ENCODE assay signal across 24 cellular contexts in genomic region chr1:202014915-202015676, GRCh38. TPM values are rescaled to one million over a fixed set of nuclear protein-coding genes. Genes with fewer than 3 reads are reported as not detected.
DNase-seq lines count a peak whose midpoint lies in the region; ATAC-seq and TF ChIP-seq lines count a peak whose summit lies in the region.
"Had no signal": no experiment of that assay in that cellular context is flagged by ENCODE, and none has a peak within 500 bp of the region (broad histone marks: within the 10 kb centered on the region; RNA-seq: fewer than 3 reads in every experiment).

No MANE protein-coding gene starts in this region.

- H3K9ac ChIP-seq in parathyroid adenoma, result no peak overlapping the region
- H3K9ac ChIP-seq in smooth muscle cell (ENCODE audit: low read depth), result no peak overlapping the region

- H3K36me3 ChIP-seq in Peyer's patch (peaks cover 0 to 43% (median 0%) of the 10 kb centered on the region in 3 donors), esophagus squamous epithelium (peaks cover 0 to 52% (median 14%) of the 10 kb centered on the region in 3 donors), parathyroid adenoma (ENCODE audit: control insufficient read depth, insufficient read depth, low read length) (no peaks in the 10 kb centered on the region), smooth muscle cell (ENCODE audit: low read depth) (no peaks in the 10 kb centered on the region), right atrium auricular region (no peaks in the 10 kb centered on the region)
- H3K36me3 ChIP-seq: brain microvascular endothelial cell, heart left ventricle, SJSA1 had no signal

- H4K20me1 ChIP-seq in smooth muscle cell (ENCODE audit: low read depth), result no peaks in the 10 kb centered on the region

- TF ChIP-seq POLR2A in Peyer's patch (IDR thresholded peaks at IDR 0.05) (peak; percentile 8 to 20), esophagus squamous epithelium (IDR thresholded peaks at IDR 0.05) (no peak)

- H3K4me1 ChIP-seq in Peyer's patch (peaks cover 0 to 4% (median 0%) of the 10 kb centered on the region in 4 donors), esophagus squamous epithelium (peaks cover 16 to 89% (median 19%) of the 10 kb centered on the region in 3 donors), parathyroid adenoma (peaks cover 35% of the 10 kb centered on the region), smooth muscle cell (ENCODE audit: low read depth) (peaks cover 9% of the 10 kb centered on the region), right atrium auricular region (peaks cover 0 to 9% of the 10 kb centered on the region in 2 donors)

- H3F3A ChIP-seq in smooth muscle cell (ENCODE audit: low read depth), result no peaks in the 10 kb centered on the region

- H3K27me3 ChIP-seq in Peyer's patch (no peaks in the 10 kb centered on the region), esophagus squamous epithelium (peaks cover 0 to 9% (median 0%) of the 10 kb centered on the region in 4 donors), parathyroid adenoma (ENCODE audit: control insufficient read depth, insufficient read depth, low read length) (no peaks in the 10 kb centered on the region), smooth muscle cell (ENCODE audit: low read depth) (no peaks in the 10 kb centered on the region), right atrium auricular region (no peaks in the 10 kb centered on the region)
- H3K27me3 ChIP-seq: brain microvascular endothelial cell, SJSA1 had no signal

- H3K79me2 ChIP-seq in parathyroid adenoma (peaks cover 2% of the 10 kb centered on the region), smooth muscle cell (ENCODE audit: low read depth) (no peaks in the 10 kb centered on the region)

- H3K27ac ChIP-seq in 22Rv1, result peak overlapping the region; percentile 99
- peak overlapping the region in 3 of 4 donors; percentile 80 to 99 (median 96) for H3K27ac ChIP-seq in Peyer's patch
- peak overlapping the region; percentile 52 to 94 (median 76) for H3K27ac ChIP-seq in esophagus squamous epithelium
- H3K27ac ChIP-seq in parathyroid adenoma, result peak overlapping the region; percentile 90
- H3K27ac ChIP-seq in smooth muscle cell (ENCODE audit: low read depth), result no peak overlapping the region
- no peak overlapping the region for H3K27ac ChIP-seq in right atrium auricular region
- H3K27ac ChIP-seq: brain microvascular endothelial cell, heart left ventricle, SJSA1, tibial artery had no signal

- H3K4me2 ChIP-seq in parathyroid adenoma (ENCODE audit: low read length) (peak overlapping the region; percentile 43), smooth muscle cell (no peak overlapping the region)

- intact Hi-C loops in esophagus squamous epithelium (cut with DNase I), result no loop called here

- no peak for TF ChIP-seq CTCF in 22Rv1 (IDR thresholded peaks at IDR 0.05)
- no peak for TF ChIP-seq CTCF in Peyer's patch (IDR thresholded peaks at IDR 0.05)
- TF ChIP-seq CTCF in esophagus squamous epithelium (IDR thresholded peaks at IDR 0.05), result no peak
- no peak for TF ChIP-seq CTCF in parathyroid adenoma (IDR thresholded peaks at IDR 0.05)
- TF ChIP-seq CTCF in smooth muscle cell (IDR thresholded peaks at IDR 0.05; ENCODE audit: borderline replicate concordance, insufficient read depth, poor library complexity, severe bottlenecking), result no peak
- TF ChIP-seq CTCF in right atrium auricular region (IDR thresholded peaks at IDR 0.05), result no peak

- no peak overlapping the region for H2AFZ ChIP-seq in parathyroid adenoma
- H2AFZ ChIP-seq in smooth muscle cell (ENCODE audit: low read depth), result no peak overlapping the region

- H3K4me3 ChIP-seq in Peyer's patch (peak overlapping the region in 3 of 4 donors; percentile 42 to 77 (median 67)), esophagus squamous epithelium (peak overlapping the region in 2 of 4 donors; percentile 61 to 63), parathyroid adenoma (ENCODE audit: low read depth, low read length) (no peak overlapping the region), smooth muscle cell (no peak overlapping the region), right atrium auricular region (no peak overlapping the region)
- H3K4me3 ChIP-seq: heart left ventricle, SJSA1, tibial artery had no signal

- H3K9me3 ChIP-seq in Peyer's patch (no peaks in the 10 kb centered on the region), esophagus squamous epithelium (no peaks in the 10 kb centered on the region), parathyroid adenoma (ENCODE audit: control insufficient read depth, low read length) (no peaks in the 10 kb centered on the region), smooth muscle cell (replicated peaks; ENCODE audit: low read depth) (no peaks in the 10 kb centered on the region), right atrium auricular region (no peaks in the 10 kb centered on the region)
- H3K9me3 ChIP-seq: heart left ventricle, SJSA1, tibial artery had no signal

- DNase-seq in Peyer's patch, result peak in 1 of 3 donors; percentile 65
- no peak for DNase-seq in esophagus squamous epithelium (lab: John Stamatoyannopoulos, UW)
- no peak for DNase-seq in CD1c-positive myeloid dendritic cell (ENCODE audit: extremely low spot score)
- no peak for DNase-seq in smooth muscle cell (lab: John Stamatoyannopoulos, UW; ENCODE audit: unreplicated experiment)
- no peak for DNase-seq in right atrium auricular region (ENCODE audit: low spot score)
- DNase-seq: activated CD4-positive, alpha-beta T cell treated with anti-CD3 and anti-CD28 coated beads, Interleukin-2, amount 10 ng/mL, durations not matched to agents 24 days and 14 days; activated CD8-positive, alpha-beta memory T cell treated with anti-CD3 and anti-CD28 coated beads, Interleukin-2, amount 50 U/mL, for 4 hours; activated effector memory CD4-positive, alpha-beta T cell treated with anti-CD3 and anti-CD28 coated beads, Interleukin-2, amount 50 U/mL, for 16 hours; brain microvascular endothelial cell; C1 segment of cervical spinal cord; cortex of kidney; DMS79 treated with DMSO at 0.1 percent for 48 hours; heart left ventricle; Kasumi-1; NCI-H1048; NCI-H2029; NCI-H345; stimulated activated CD4-positive, alpha-beta T cell treated with anti-CD3 and anti-CD28 coated beads, Interleukin-2, amount 100 ng/mL, for 24 hours; stimulated activated naive B cell treated with anti-CD40 and anti-IgM and Interleukin-4, amounts not matched to agents 10 μg/mL and 1 μg/mL and 100 μg/mL, for 72 hours; tibial artery had no signal

- WGBS in esophagus squamous epithelium, 2 donors, result 65 to 72% methylated on average over 11 to 14 of the region's 17 CpGs
- 93% methylated on average over 17 of the region's 17 CpGs for WGBS in smooth muscle cell (ENCODE audit: low lambda C conversion rate)

- no peak for ATAC-seq in HG02759 (IDR thresholded peaks at IDR 0.05; ENCODE audit: unreplicated experiment)
- ATAC-seq: heart left ventricle; stimulated activated naive B cell treated with anti-CD40 and anti-IgM and Interleukin-4, amounts not matched to agents 10 μg/mL and 1 μg/mL and 100 μg/mL, for 72 hours had no signal

RNA-seq across cellular contexts. Expression of gene ELF3, which starts 4.7 kb away (rescaled TPM):
- total RNA-seq in Peyer's patch (100 to 1,000 TPM; 497 to 741 (median 654) TPM), esophagus squamous epithelium (100 to 1,000 TPM; 146 to 432 (median 253) TPM), smooth muscle cell (2.0 and 5.2 TPM in 2 replicates), right atrium auricular region (1 to 10 TPM in 1 of 2 donors, not detected in 1; 1.7 TPM)
- 0.96 and 9.6 TPM in 2 replicates for polyA plus RNA-seq in smooth muscle cell

RNA-seq across cellular contexts. Expression of gene RNPEP, which starts 32.6 kb away (rescaled TPM):
- total RNA-seq in Peyer's patch (100 to 1,000 TPM; 165 to 257 (median 204) TPM), esophagus squamous epithelium (100 to 1,000 TPM in 1 of 4 donors, 10 to 100 TPM in 3; 44.6 to 129 (median 72.2) TPM), smooth muscle cell (50.6 and 53.4 TPM in 2 replicates), right atrium auricular region (10 to 100 TPM; 22.4 to 26.1 TPM)
- 59.0 and 70.9 TPM in 2 replicates for polyA plus RNA-seq in smooth muscle cell

RNA-seq across cellular contexts. Expression of gene TIMM17A, which starts 59.8 kb away (rescaled TPM):
- total RNA-seq in Peyer's patch, result 10 to 100 TPM; 20.6 to 31.0 (median 21.6) TPM
- 10 to 100 TPM; 18.7 to 44.6 (median 34.6) TPM for total RNA-seq in esophagus squamous epithelium
- total RNA-seq in smooth muscle cell, result 78.6 and 99.3 TPM in 2 replicates
- polyA plus RNA-seq in smooth muscle cell, result 102 and 117 TPM in 2 replicates
- total RNA-seq in right atrium auricular region, result 10 to 100 TPM; 42.7 to 59.1 TPM

Comparison
In these comparisons a context has a peak if more than half of its experiments do, and no peak if none do; other contexts are left out.
1. H3K27ac ChIP-seq: peak in 22Rv1 (single experiment), Peyer's patch (3 of 4), esophagus squamous epithelium (4 of 4) and parathyroid adenoma (single experiment); none in smooth muscle cell (single experiment) and right atrium auricular region (0 of 2).
2. H3K4me3 ChIP-seq: peak in Peyer's patch (3 of 4); none in parathyroid adenoma (single experiment), smooth muscle cell (single experiment) and right atrium auricular region (0 of 2).
3. POLR2A ChIP-seq: peak in Peyer's patch (2 of 2); none in esophagus squamous epithelium (0 of 4).
4. RNA of gene ELF3, which starts 4.7 kb away (total RNA-seq): 497 to 741 TPM in Peyer's patch and 146 to 432 TPM in esophagus squamous epithelium; 2.0 to 5.2 TPM in smooth muscle cell and 1.7 TPM in right atrium auricular region; every median in the first group is over 10 times any median in the second.